18 cellular contexts compared by ENCODE assay signal in the genomic region with DNA sequence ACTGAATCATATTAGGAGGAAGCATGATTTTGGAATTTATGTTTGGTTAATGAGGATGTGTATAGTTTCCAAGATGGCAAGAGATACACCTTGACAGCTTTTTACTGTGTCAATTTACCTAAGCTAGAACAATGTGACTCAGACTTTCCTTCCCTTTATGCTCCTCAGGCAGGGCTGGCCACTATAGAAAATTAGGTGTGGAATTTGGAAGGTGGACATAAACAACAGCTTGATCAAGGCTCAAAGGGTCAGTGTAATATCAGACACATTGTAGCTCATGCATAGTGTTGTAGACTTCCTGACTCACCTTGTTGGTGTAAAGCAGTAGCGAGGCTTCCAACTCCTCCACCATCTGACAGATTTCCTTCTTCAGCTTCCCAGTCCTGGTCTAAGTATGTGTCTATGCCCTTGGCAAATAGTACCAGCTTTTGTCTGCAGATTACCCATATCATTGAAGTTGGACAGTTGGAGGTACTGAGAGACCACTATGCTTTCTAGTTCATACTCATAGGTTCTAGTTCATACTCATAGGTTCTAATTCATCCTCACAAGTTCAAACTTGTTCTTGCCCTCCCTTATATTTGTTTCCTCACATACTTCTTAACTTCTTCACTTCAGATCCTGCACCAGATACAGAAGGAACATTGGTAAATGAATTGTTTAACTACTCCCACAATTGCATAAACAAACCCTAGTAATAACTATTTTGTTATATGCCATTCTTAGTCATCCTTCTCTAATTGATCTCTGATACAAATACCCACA.
DNase-seq lines count a peak whose midpoint lies in the region; ATAC-seq and TF ChIP-seq lines count a peak whose summit lies in the region.
"Had no signal": no experiment of that assay in that cellular context is flagged by ENCODE, and none has a peak within 500 bp of the region (broad histone marks: within the 10 kb centered on the region; RNA-seq: fewer than 3 reads in every experiment).

No MANE protein-coding gene starts in this region.

- H3K27me3 Mint-ChIP-seq in GM23338 (ENCODE audit: insufficient read depth, low read depth, poor library complexity): no peaks in the 10 kb centered on the region
- H3K27me3 Mint-ChIP-seq in activated T-cell treated with anti-CD3 and anti-CD28 coated beads, Interleukin-2, amount 50 U/mL, for 4 hours (ENCODE audit: low read depth): no peaks in the 10 kb centered on the region
- H3K27me3 Mint-ChIP-seq: CD8-positive, alpha-beta memory T cell had no signal

- H3K9ac ChIP-seq in BLaER1: no peak overlapping the region

- H3K36me3 ChIP-seq in BLaER1: no peaks in the 10 kb centered on the region
- no peaks in the 10 kb centered on the region; the same call in 1 of the 2 replicates for H3K36me3 ChIP-seq in GM23338 (ENCODE audit: insufficient read depth)
- H3K36me3 ChIP-seq: HAP-1 had no signal

- no peak for ATAC-seq in GM23338
- ATAC-seq in GM21447 (IDR thresholded peaks at IDR 0.05; ENCODE audit: unreplicated experiment): no peak
- ATAC-seq in activated T-cell treated with anti-CD3 and anti-CD28 coated beads, Interleukin-2, amount 50 U/mL, for 4 hours: no peak
- ATAC-seq: A549, K562, SK-N-SH treated with all-trans-retinoic acid at 6 μM for 48 hours had no signal

- H3K4me1 ChIP-seq in BLaER1 (peaks cover 12% of the 10 kb centered on the region), GM23338 (ENCODE audit: insufficient read depth) (peaks cover 13% of the 10 kb centered on the region)
- H3K4me1 ChIP-seq: A549 had no signal

- TF ChIP-seq CTCF in GM23338 (conservative IDR thresholded peaks at IDR 0.05; ENCODE audit: low read depth in 2 of 2) (no peak), RWPE1 (conservative IDR thresholded peaks at IDR 0.05; ENCODE audit: low read depth) (no peak), fibroblast of pulmonary artery (IDR thresholded peaks at IDR 0.05; ENCODE audit: low read length, missing control alignments) (no peak)

- POLR2A ChIA-PET in RWPE1 (lab: Yijun Ruan, JAX; ENCODE audit: low non-redundant PET): no interaction called here

- no peaks in the 10 kb centered on the region for H3F3A ChIP-seq in GM23338 (replicated peaks; ENCODE audit: low read depth)

- H3K79me2 ChIP-seq in GM23338 (replicated peaks; ENCODE audit: insufficient read depth): no peaks in the 10 kb centered on the region

- CTCF ChIA-PET in RWPE1 (lab: Yijun Ruan, JAX): interaction anchor here (0.5 to 0.6 kb wide), 2 partner anchors 17 to 126 kb away, joined by 3 to 4 read pairs; no protein-coding TSS in a partner anchor

- peak overlapping the region; percentile 52 for H3K4me2 ChIP-seq in BLaER1
- H3K4me2 ChIP-seq in GM23338: no peak overlapping the region
- H3K4me2 ChIP-seq: A549 had no signal

- H4K20me1 ChIP-seq in BLaER1 (no peaks in the 10 kb centered on the region), GM23338 (replicated peaks; ENCODE audit: insufficient read depth) (no peaks in the 10 kb centered on the region)

- no peak overlapping the region for H2AFZ ChIP-seq in GM23338

- peak overlapping the region; percentile 55; the same call in 1 of the 2 replicates for H3K27ac Mint-ChIP-seq in GM23338
- H3K27ac Mint-ChIP-seq: CD8-positive, alpha-beta memory T cell had no signal

- no peak for DNase-seq in GM23338 (ENCODE audit: low spot score)
- peak; percentile 26 for DNase-seq in RWPE1 (ENCODE audit: low spot score)
- peak; percentile 0 for DNase-seq in fibroblast of pulmonary artery (ENCODE audit: low read depth)
- DNase-seq in G401 (ENCODE audit: low spot score): no peak
- no peak for DNase-seq in activated T-cell treated with anti-CD3 and anti-CD28 coated beads, Interleukin-2, amount 50 U/mL, for 4 hours
- DNase-seq: C1 segment of cervical spinal cord; CD8-positive, alpha-beta memory T cell; DMS79; NCI-H1105 treated with DMSO at 0.1 percent for 48 hours; NCI-H1694; NCI-H2081 treated with DMSO at 0.1 percent for 48 hours; SHP77 had no signal

- no peak overlapping the region for H3K4me3 Mint-ChIP-seq in GM23338
- H3K4me3 Mint-ChIP-seq in activated T-cell treated with anti-CD3 and anti-CD28 coated beads, Interleukin-2, amount 50 U/mL, for 4 hours: no peak overlapping the region
- H3K4me3 Mint-ChIP-seq: CD8-positive, alpha-beta memory T cell had no signal

- H3K27me3 ChIP-seq in BLaER1 (no peaks in the 10 kb centered on the region), GM23338 (ENCODE audit: insufficient read depth) (no peaks in the 10 kb centered on the region)

- no peak overlapping the region for H3K27ac ChIP-seq in BLaER1
- no peak overlapping the region for H3K27ac ChIP-seq in GM23338 (ENCODE audit: low read depth)
- H3K27ac ChIP-seq in RWPE1: no peak overlapping the region
- H3K27ac ChIP-seq: A549 had no signal

- peaks cover 3% of the 10 kb centered on the region; the same call in 1 of the 3 replicates for H3K36me3 Mint-ChIP-seq in GM23338 (ENCODE audit: low read depth)
- H3K36me3 Mint-ChIP-seq in activated T-cell treated with anti-CD3 and anti-CD28 coated beads, Interleukin-2, amount 50 U/mL, for 4 hours (ENCODE audit: insufficient read depth): no peaks in the 10 kb centered on the region
- H3K36me3 Mint-ChIP-seq: CD8-positive, alpha-beta memory T cell had no signal

- peaks cover 10% of the 10 kb centered on the region for H3K4me1 Mint-ChIP-seq in GM23338
- no peaks in the 10 kb centered on the region for H3K4me1 Mint-ChIP-seq in activated T-cell treated with anti-CD3 and anti-CD28 coated beads, Interleukin-2, amount 50 U/mL, for 4 hours (ENCODE audit: low read depth)
- H3K4me1 Mint-ChIP-seq: CD8-positive, alpha-beta memory T cell had no signal

- no peaks in the 10 kb centered on the region for H3K9me3 Mint-ChIP-seq in GM23338
- H3K9me3 Mint-ChIP-seq in activated T-cell treated with anti-CD3 and anti-CD28 coated beads, Interleukin-2, amount 50 U/mL, for 4 hours: peaks cover 9% of the 10 kb centered on the region

- H3K9me2 ChIP-seq in GM23338 (ENCODE audit: insufficient read depth): peaks cover 8% of the 10 kb centered on the region; the same call in 1 of the 2 replicates

- no peak overlapping the region for H3K4me3 ChIP-seq in BLaER1
- no peak overlapping the region for H3K4me3 ChIP-seq in GM23338
- no peak overlapping the region for H3K4me3 ChIP-seq in fibroblast of pulmonary artery (replicated peaks; ENCODE audit: low read depth, low read length)
- H3K4me3 ChIP-seq: A549, HAP-1, K562 had no signal

- in situ Hi-C loops in G401 (cut with HindIII; ENCODE audit: low sequenced_read_pairs): no loop called here

- no peaks in the 10 kb centered on the region for H3K9me3 ChIP-seq in BLaER1
- H3K9me3 ChIP-seq: A549, HAP-1 had no signal

TF ChIP-seq in GM23338, 12 proteins besides CTCF, POLR2A, EP300 and RAD21 (continues in another document):
- TF ChIP-seq NANOG (IDR thresholded peaks at IDR 0.05; ENCODE audit: borderline replicate concordance): no peak
- TF ChIP-seq, protein P1, sequence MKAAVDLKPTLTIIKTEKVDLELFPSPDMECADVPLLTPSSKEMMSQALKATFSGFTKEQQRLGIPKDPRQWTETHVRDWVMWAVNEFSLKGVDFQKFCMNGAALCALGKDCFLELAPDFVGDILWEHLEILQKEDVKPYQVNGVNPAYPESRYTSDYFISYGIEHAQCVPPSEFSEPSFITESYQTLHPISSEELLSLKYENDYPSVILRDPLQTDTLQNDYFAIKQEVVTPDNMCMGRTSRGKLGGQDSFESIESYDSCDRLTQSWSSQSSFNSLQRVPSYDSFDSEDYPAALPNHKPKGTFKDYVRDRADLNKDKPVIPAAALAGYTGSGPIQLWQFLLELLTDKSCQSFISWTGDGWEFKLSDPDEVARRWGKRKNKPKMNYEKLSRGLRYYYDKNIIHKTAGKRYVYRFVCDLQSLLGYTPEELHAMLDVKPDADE (IDR thresholded peaks at IDR 0.05): no peak

Comparison
In these comparisons a context has a peak if more than half of its experiments do, and no peak if none do; other contexts are left out.
1. DNase-seq: peak in RWPE1 (single experiment) and fibroblast of pulmonary artery (single experiment); none in GM23338 (single experiment), G401 (single experiment) and activated T-cell treated with anti-CD3 and anti-CD28 coated beads, Interleukin-2, amount 50 U/mL, for 4 hours (single experiment).